Comparison of ENCODE assay signal across 30 cellular contexts in genomic region chrX:13153796-13154195, GRCh38.
DNase-seq lines count a peak whose midpoint lies in the region; FAIRE-seq and TF ChIP-seq lines count a peak whose summit lies in the region.
"Had no signal": no experiment of that assay in that cellular context is flagged by ENCODE, and none has a peak within 500 bp of the region (broad histone marks: within the 10 kb centered on the region; RNA-seq: fewer than 3 reads in every experiment).

No MANE protein-coding gene starts in this region.

- peak overlapping the region; percentile 52 for H3K27ac ChIP-seq in GM23248
- H3K27ac ChIP-seq: gastrocnemius medialis, left lung, pancreas, right atrium auricular region had no signal

- no peaks in the 10 kb centered on the region for H3K36me3 ChIP-seq in GM23248 (ENCODE audit: low read depth)
- H3K36me3 ChIP-seq: gastrocnemius medialis, left lung, pancreas, right atrium auricular region had no signal

- H3K36me3 Mint-ChIP-seq in endothelial cell (ENCODE audit: low read depth, unreplicated experiment) = no peaks in the 10 kb centered on the region
- H3K36me3 Mint-ChIP-seq: stimulated activated memory B cell treated with anti-CD40 and anti-IgM and Interleukin-4, amounts not matched to agents 10 μg/mL and 1 μg/mL and 100 μg/mL, for 72 hours had no signal

- H3K4me1 ChIP-seq in GM23248 (ENCODE audit: insufficient read depth) = peaks cover 20% of the 10 kb centered on the region
- H3K4me1 ChIP-seq: gastrocnemius medialis, left lung, pancreas, right atrium auricular region had no signal

- no peaks in the 10 kb centered on the region for H3K9me3 ChIP-seq in GM23248 (ENCODE audit: low read depth)
- H3K9me3 ChIP-seq: gastrocnemius medialis, pancreas had no signal

- no peaks in the 10 kb centered on the region for H3K27me3 Mint-ChIP-seq in endothelial cell (ENCODE audit: unreplicated experiment)
- H3K27me3 Mint-ChIP-seq: activated naive CD8-positive, alpha-beta T cell treated with anti-CD3 and anti-CD28 coated beads, Interleukin-2, amount 10 ng/mL, durations not matched to agents 7 days and 5 days; stimulated activated memory B cell treated with anti-CD40 and anti-IgM and Interleukin-4, amounts not matched to agents 10 μg/mL and 1 μg/mL and 100 μg/mL, for 72 hours had no signal

- DNase-seq in AG10803 (ENCODE audit: low read depth) = peak; percentile 52
- peak; percentile 69 for DNase-seq in GM23248
- DNase-seq in RPMI7951 (ENCODE audit: low read depth) = peak; percentile 74
- DNase-seq in fibroblast of the conjunctiva (ENCODE audit: low read depth) = peak; percentile 51
- DNase-seq in GM19239 (ENCODE audit: insufficient read length, low spot score) = no peak
- DNase-seq in activated naive CD4-positive, alpha-beta T cell treated with Interleukin-2 at 50 U/mL for 16 hours = no peak
- no peak for DNase-seq in endothelial cell (ENCODE audit: low spot score)
- no peak for DNase-seq in H4 (ENCODE audit: low spot score)
- DNase-seq: activated CD4-positive, alpha-beta T cell treated with anti-CD3 and anti-CD28 coated beads, Interleukin-2, amount 50 U/mL, for 48 hours; activated CD4-positive, CD25-positive, alpha-beta regulatory T cell; activated naive CD8-positive, alpha-beta T cell treated with anti-CD3 and anti-CD28 coated beads, Interleukin-2, amount 10 ng/mL, durations not matched to agents 7 days and 5 days; C1 segment of cervical spinal cord; cerebellar nuclear complex; gastrocnemius medialis; hippocampal formation; Karpas-422; left lung; NCI-H1105 treated with DMSO at 0.1 percent for 48 hours; NCI-H2081; NCI-H446; pancreas; PC-3; Right ventricle myocardium superior; stimulated activated CD4-positive, alpha-beta T cell treated with anti-CD3 and anti-CD28 coated beads, Interleukin-4, amount 100 ng/mL, for 1 hour; T1000 had no signal

- no peaks in the 10 kb centered on the region for H3K4me1 Mint-ChIP-seq in endothelial cell (ENCODE audit: unreplicated experiment)
- H3K4me1 Mint-ChIP-seq: stimulated activated memory B cell treated with anti-CD40 and anti-IgM and Interleukin-4, amounts not matched to agents 10 μg/mL and 1 μg/mL and 100 μg/mL, for 72 hours had no signal

- no peaks in the 10 kb centered on the region for H3K27me3 ChIP-seq in GM23248 (replicated peaks; ENCODE audit: insufficient read depth)
- H3K27me3 ChIP-seq: gastrocnemius medialis, left lung, pancreas, right atrium auricular region had no signal

- no peaks in the 10 kb centered on the region for H3F3A ChIP-seq in GM23248 (ENCODE audit: insufficient read depth)

- no peak for FAIRE-seq in GM19239 (lab: Jason Lieb, UNC)
- FAIRE-seq: HTR-8/SVneo, pancreas, urothelium cell line had no signal

- no peaks in the 10 kb centered on the region for H3K9me3 Mint-ChIP-seq in endothelial cell (ENCODE audit: unreplicated experiment)
- H3K9me3 Mint-ChIP-seq: natural killer cell treated with Interleukin-12 subunit alpha and Interleukin-12 subunit beta and Interleukin-15 and Interleukin-18, amount 100 ng/mL, for 72 hours; stimulated activated memory B cell treated with anti-CD40 and anti-IgM and Interleukin-4, amounts not matched to agents 10 μg/mL and 1 μg/mL and 100 μg/mL, for 72 hours had no signal

- no peak overlapping the region for H3K4me2 ChIP-seq in GM23248 (ENCODE audit: unreplicated experiment)

- no peak overlapping the region for H3K27ac Mint-ChIP-seq in endothelial cell (ENCODE audit: unreplicated experiment)
- H3K27ac Mint-ChIP-seq: activated naive CD8-positive, alpha-beta T cell treated with anti-CD3 and anti-CD28 coated beads, Interleukin-2, amount 10 ng/mL, durations not matched to agents 7 days and 5 days; natural killer cell treated with Interleukin-12 subunit alpha and Interleukin-12 subunit beta and Interleukin-15 and Interleukin-18, amount 100 ng/mL, for 72 hours; stimulated activated memory B cell treated with anti-CD40 and anti-IgM and Interleukin-4, amounts not matched to agents 10 μg/mL and 1 μg/mL and 100 μg/mL, for 72 hours had no signal

- H3K4me3 ChIP-seq in AG10803 (ENCODE audit: low read length) = no peak overlapping the region
- H3K4me3 ChIP-seq in GM23248 = no peak overlapping the region
- H3K4me3 ChIP-seq: gastrocnemius medialis, left lung, pancreas, right atrium auricular region had no signal

- no peak overlapping the region for H3K9ac ChIP-seq in GM23248

- H3K9me2 ChIP-seq in GM23248 (ENCODE audit: insufficient read depth) = no peaks in the 10 kb centered on the region

- TF ChIP-seq CTCF in AG10803 (conservative IDR thresholded peaks at IDR 0.05; ENCODE audit: low read length) = no peak
- no peak for TF ChIP-seq CTCF in endothelial cell (IDR thresholded peaks at IDR 0.05; ENCODE audit: unreplicated experiment)

- WGBS in GM23248 (ENCODE audit: low coverage in 1 of 2, low lambda C conversion rate in 2 of 2, missing lambda C conversion rate in 2 of 2), 2 experiments = 6 to 7% methylated on average over 3 of the region's 3 CpGs

- in situ Hi-C loops in GM23248 (cut with MboI) = no loop called here

- H3K4me3 Mint-ChIP-seq in endothelial cell (ENCODE audit: unreplicated experiment) = no peak overlapping the region
- H3K4me3 Mint-ChIP-seq: activated naive CD8-positive, alpha-beta T cell treated with anti-CD3 and anti-CD28 coated beads, Interleukin-2, amount 10 ng/mL, durations not matched to agents 7 days and 5 days; natural killer cell treated with Interleukin-12 subunit alpha and Interleukin-12 subunit beta and Interleukin-15 and Interleukin-18, amount 100 ng/mL, for 72 hours; stimulated activated memory B cell treated with anti-CD40 and anti-IgM and Interleukin-4, amounts not matched to agents 10 μg/mL and 1 μg/mL and 100 μg/mL, for 72 hours had no signal

- no peaks in the 10 kb centered on the region for H4K20me1 ChIP-seq in GM23248 (ENCODE audit: insufficient read depth)

- H3K79me2 ChIP-seq in GM23248 (ENCODE audit: insufficient read depth) = no peaks in the 10 kb centered on the region

- H2AFZ ChIP-seq in GM23248 = no peak overlapping the region

Comparison
In these comparisons a context has a peak if more than half of its experiments do, and no peak if none do; other contexts are left out.
1. DNase-seq: peak in AG10803 (single experiment), GM23248 (single experiment), RPMI7951 (single experiment) and fibroblast of the conjunctiva (single experiment); none in GM19239 (single experiment), activated naive CD4-positive, alpha-beta T cell treated with Interleukin-2 at 50 U/mL for 16 hours (single experiment), endothelial cell (single experiment) and H4 (single experiment).